In genomic region chr9:83976372-83976771, GRCh38 we compare ENCODE assay signal across 15 cellular contexts. TPM values are rescaled to one million over a fixed set of nuclear protein-coding genes. Genes with fewer than 3 reads are reported as not detected.
DNase-seq lines count a peak whose midpoint lies in the region; ATAC-seq and TF ChIP-seq lines count a peak whose summit lies in the region.
"Had no signal": no experiment of that assay in that cellular context is flagged by ENCODE, and none has a peak within 500 bp of the region (broad histone marks: within the 10 kb centered on the region; RNA-seq: fewer than 3 reads in every experiment).

No MANE protein-coding gene starts in this region.

- peaks cover 81% of the 10 kb centered on the region for H4K20me1 ChIP-seq in SK-N-SH (ENCODE audit: insufficient read depth)
- peaks cover 58% of the 10 kb centered on the region for H4K20me1 ChIP-seq in GM23248 (ENCODE audit: insufficient read depth)

- ATAC-seq in SK-N-SH treated with all-trans-retinoic acid at 6 μM for 48 hours (no peak), natural killer cell (no peak)
- ATAC-seq in activated naive CD8-positive, alpha-beta T cell treated with anti-CD3 and anti-CD28 coated beads, Interleukin-2, amount 50 U/mL, for 24 hours = no peak
- ATAC-seq: left lobe of liver had no signal

- H3K9me3 ChIP-seq in SK-N-SH = no peaks in the 10 kb centered on the region
- no peaks in the 10 kb centered on the region for H3K9me3 ChIP-seq in GM23248 (ENCODE audit: low read depth)
- no peaks in the 10 kb centered on the region for H3K9me3 ChIP-seq in spleen
- H3K9me3 ChIP-seq: upper lobe of left lung had no signal

- no peak for TF ChIP-seq CTCF in SK-N-SH (IDR thresholded peaks at IDR 0.05)
- no peak for TF ChIP-seq CTCF in natural killer cell (IDR thresholded peaks at IDR 0.05)
- no peak for TF ChIP-seq CTCF in spleen (IDR thresholded peaks at IDR 0.05 in 8 of 11, conservative IDR thresholded peaks at IDR 0.05 in 3 of 11)

- peaks cover 9 to 24% of the 10 kb centered on the region in 2 experiments for H3K4me1 ChIP-seq in SK-N-SH (ENCODE audit: control insufficient read depth in 1 of 2, insufficient read depth in 2 of 2, low read depth in 1 of 2, low read length in 1 of 2)
- H3K4me1 ChIP-seq in GM23248 (ENCODE audit: insufficient read depth) = peaks cover 23% of the 10 kb centered on the region
- peaks cover 27 to 80% (median 63%) of the 10 kb centered on the region in 6 donors for H3K4me1 ChIP-seq in spleen

- intact Hi-C loops in natural killer cell (cut with micrococcal nuclease) = no loop called here
- intact Hi-C loops in spleen (cut with DNase I; ENCODE audit: low total_unique reads) = no loop called here

- peak overlapping the region; percentile 90; the same call in 1 of the 2 replicates for H3K4me2 ChIP-seq in SK-N-SH
- peak overlapping the region; percentile 93 for H3K4me2 ChIP-seq in GM23248 (ENCODE audit: unreplicated experiment)

- no peaks in the 10 kb centered on the region for H3K9me3 Mint-ChIP-seq in activated naive CD8-positive, alpha-beta T cell treated with anti-CD3 and anti-CD28 coated beads, Interleukin-2, amount 50 U/mL, for 24 hours
- H3K9me3 Mint-ChIP-seq in natural killer cell = no peaks in the 10 kb centered on the region

- H3K4me3 Mint-ChIP-seq in activated naive CD8-positive, alpha-beta T cell treated with anti-CD3 and anti-CD28 coated beads, Interleukin-2, amount 50 U/mL, for 24 hours = peak overlapping the region; percentile 92
- peak overlapping the region; percentile 95 for H3K4me3 Mint-ChIP-seq in natural killer cell

- H3K4me3 ChIP-seq in SK-N-SH (ENCODE audit: low read depth in 2 of 2, low read length in 1 of 2) (no peak overlapping the region; a peak in 1 of 4 replicates), GM23248 (peak overlapping the region; percentile 95), spleen (peak overlapping the region in 2 of 8 donors; percentile 91 to 93)

- H3K36me3 ChIP-seq in SK-N-SH (replicated peaks in 1 of 2; ENCODE audit: control insufficient read depth in 1 of 2, insufficient read depth in 2 of 2, low read length in 1 of 2) = peaks cover 74 to 76% of the 10 kb centered on the region in 2 experiments
- peaks cover 67% of the 10 kb centered on the region for H3K36me3 ChIP-seq in GM23248 (ENCODE audit: low read depth)
- peaks cover 11 to 68% (median 59%) of the 10 kb centered on the region in 6 donors for H3K36me3 ChIP-seq in spleen

- peaks cover 54% of the 10 kb centered on the region for H3K4me1 Mint-ChIP-seq in activated naive CD8-positive, alpha-beta T cell treated with anti-CD3 and anti-CD28 coated beads, Interleukin-2, amount 50 U/mL, for 24 hours
- H3K4me1 Mint-ChIP-seq in natural killer cell = peaks cover 76 to 80% of the 10 kb centered on the region in 2 donors

- in situ Hi-C loops in GM23248 (cut with MboI) = no loop called here

- DNase-seq in SK-N-SH (no peak), GM23248 (no peak), natural killer cell (no peak), spleen (no peak), erythroblast (lab: John Stamatoyannopoulos, UW) (no peak), NCI-H446 (lab: John Stamatoyannopoulos, UW) (no peak)
- DNase-seq in activated naive CD8-positive, alpha-beta T cell treated with anti-CD3 and anti-CD28 coated beads, Interleukin-2, amount 50 U/mL, for 24 hours = no peak
- DNase-seq: 8988T; effector CD4-positive, alpha-beta T cell; head of caudate nucleus; occipital lobe; stimulated activated CD4-positive, alpha-beta T cell treated with anti-CD3 and anti-CD28 coated beads, Interleukin-15, amount 100 ng/mL, for 24 hours; upper lobe of left lung had no signal

- H3K27ac ChIP-seq in SK-N-SH (ENCODE audit: low read depth in 2 of 2, low read length in 1 of 2) = 0 out of 4 replicates have a peak overlapping the region, but pooled peaks of 1 of the 2 experiments have one; percentile 15
- H3K27ac ChIP-seq in GM23248 = peak overlapping the region; percentile 4; the same call in 1 of the 2 replicates
- H3K27ac ChIP-seq in spleen = no peak overlapping the region
- H3K27ac ChIP-seq: upper lobe of left lung had no signal

- TF ChIP-seq RAD21 in SK-N-SH (IDR thresholded peaks at IDR 0.05; ENCODE audit: low read length) = no peak

- no peaks in the 10 kb centered on the region for H3K9me2 ChIP-seq in SK-N-SH
- no peaks in the 10 kb centered on the region for H3K9me2 ChIP-seq in GM23248 (ENCODE audit: insufficient read depth)

- peaks cover 95% of the 10 kb centered on the region for H3K79me2 ChIP-seq in SK-N-SH (ENCODE audit: insufficient read depth)
- peaks cover 91% of the 10 kb centered on the region for H3K79me2 ChIP-seq in GM23248 (ENCODE audit: insufficient read depth)

- POLR2A ChIA-PET in SK-N-SH (lab: Yijun Ruan, JAX) = no interaction called here

- peaks cover 29% of the 10 kb centered on the region for H3F3A ChIP-seq in SK-N-SH (replicated peaks; ENCODE audit: insufficient read depth)
- peaks cover 80% of the 10 kb centered on the region for H3F3A ChIP-seq in GM23248 (ENCODE audit: insufficient read depth)

- TF ChIP-seq EP300 in SK-N-SH (IDR thresholded peaks at IDR 0.05; ENCODE audit: borderline replicate concordance in 1 of 2, low read depth in 1 of 2, low read length in 1 of 2) = no peak

- no peaks in the 10 kb centered on the region for H3K27me3 ChIP-seq in SK-N-SH (ENCODE audit: insufficient read depth)
- H3K27me3 ChIP-seq in GM23248 (replicated peaks; ENCODE audit: insufficient read depth) = no peaks in the 10 kb centered on the region
- H3K27me3 ChIP-seq in spleen (replicated peaks in 1 of 7) = no peaks in the 10 kb centered on the region
- H3K27me3 ChIP-seq: upper lobe of left lung had no signal

- peaks cover 82% of the 10 kb centered on the region for H3K36me3 Mint-ChIP-seq in activated naive CD8-positive, alpha-beta T cell treated with anti-CD3 and anti-CD28 coated beads, Interleukin-2, amount 50 U/mL, for 24 hours (ENCODE audit: low read depth)
- H3K36me3 Mint-ChIP-seq in natural killer cell = peaks cover 63% of the 10 kb centered on the region

- H3K27ac Mint-ChIP-seq in activated naive CD8-positive, alpha-beta T cell treated with anti-CD3 and anti-CD28 coated beads, Interleukin-2, amount 50 U/mL, for 24 hours = peak overlapping the region; percentile 80
- peak overlapping the region; percentile 8 to 100 for H3K27ac Mint-ChIP-seq in natural killer cell

- no peak for TF ChIP-seq POLR2A in spleen (IDR thresholded peaks at IDR 0.05)
- TF ChIP-seq POLR2A in erythroblast (IDR thresholded peaks at IDR 0.05; ENCODE audit: low read length) = no peak

- H2AFZ ChIP-seq in SK-N-SH (ENCODE audit: low read depth) (no peak overlapping the region), GM23248 (no peak overlapping the region)

- H3K27me3 Mint-ChIP-seq in activated naive CD8-positive, alpha-beta T cell treated with anti-CD3 and anti-CD28 coated beads, Interleukin-2, amount 50 U/mL, for 24 hours = no peaks in the 10 kb centered on the region
- H3K27me3 Mint-ChIP-seq in natural killer cell (ENCODE audit: low read depth in 2 of 2) = no peaks in the 10 kb centered on the region

- CTCF ChIA-PET in SK-N-SH (lab: Yijun Ruan, JAX) = interaction anchor here (3.0 kb wide), 1 partner anchor 285 kb away, joined by 13 read pairs; no protein-coding TSS in a partner anchor

- H3K9ac ChIP-seq in SK-N-SH (no peak overlapping the region), GM23248 (peak overlapping the region; percentile 100)

- 86% methylated on average over 2 of the region's 2 CpGs for WGBS in SK-N-SH (ENCODE audit: low lambda C conversion rate)
- WGBS in GM23248 (ENCODE audit: low coverage in 1 of 2, low lambda C conversion rate in 2 of 2, missing lambda C conversion rate in 2 of 2), 2 experiments = 8 to 11% methylated on average over 2 of the region's 2 CpGs
- 45 to 60% (median 54%) methylated on average over 2 of the region's 2 CpGs for WGBS in spleen, 5 donors

TF ChIP-seq in SK-N-SH treated with all-trans-retinoic acid at 6 μM for 48 hours, 23 proteins besides CTCF, POLR2A, EP300 and RAD21 (continues in another document):
- TF ChIP-seq RARB (CRISPR knock-in tag; IDR thresholded peaks at IDR 0.05) (no peak), SNAI2 (CRISPR knock-in tag; IDR thresholded peaks at IDR 0.05) (no peak), ZNF70 (CRISPR knock-in tag; IDR thresholded peaks at IDR 0.05) (no peak)
- TF ChIP-seq, protein P1, sequence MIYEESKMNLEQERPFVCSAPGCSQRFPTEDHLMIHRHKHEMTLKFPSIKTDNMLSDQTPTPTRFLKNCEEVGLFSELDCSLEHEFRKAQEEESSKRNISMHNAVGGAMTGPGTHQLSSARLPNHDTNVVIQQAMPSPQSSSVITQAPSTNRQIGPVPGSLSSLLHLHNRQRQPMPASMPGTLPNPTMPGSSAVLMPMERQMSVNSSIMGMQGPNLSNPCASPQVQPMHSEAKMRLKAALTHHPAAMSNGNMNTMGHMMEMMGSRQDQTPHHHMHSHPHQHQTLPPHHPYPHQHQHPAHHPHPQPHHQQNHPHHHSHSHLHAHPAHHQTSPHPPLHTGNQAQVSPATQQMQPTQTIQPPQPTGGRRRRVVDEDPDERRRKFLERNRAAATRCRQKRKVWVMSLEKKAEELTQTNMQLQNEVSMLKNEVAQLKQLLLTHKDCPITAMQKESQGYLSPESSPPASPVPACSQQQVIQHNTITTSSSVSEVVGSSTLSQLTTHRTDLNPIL (CRISPR knock-in tag; IDR thresholded peaks at IDR 0.05; ENCODE audit: low read depth) = no peak

RNA-seq across cellular contexts. Expression of gene HNRNPK, which starts 3.6 kb away (rescaled TPM):
- 470 and 474 TPM in 2 replicates for polyA plus RNA-seq in SK-N-SH (2012; rRNA removed)
- polyA plus RNA-seq in SK-N-SH (2012; cell fraction: cytosol; rRNA removed) = 481 and 493 TPM in 2 replicates
- 411 and 462 TPM in 2 replicates for polyA plus RNA-seq in SK-N-SH (2012; cell fraction: nucleus; rRNA removed)
- 416 and 500 TPM in 2 replicates for total RNA-seq in GM23248 (2014; rRNA removed; shearing (Covaris generic))
- polyA plus RNA-seq in GM23248 (2016; fragmentation: Nextera tagmentation; extraction: Ambion mirVana) = 369 and 370 TPM in 2 replicates
- 100 to 1,000 TPM; 703 to 872 (median 771) TPM for total RNA-seq in natural killer cell
- total RNA-seq in spleen = 100 to 1,000 TPM; 464 to 543 (median 486) TPM
- 100 to 1,000 TPM; 245 to 313 (median 308) TPM for polyA plus RNA-seq in spleen

RNA-seq across cellular contexts. Expression of gene RMI1, which starts 4.2 kb away (rescaled TPM):
- polyA plus RNA-seq in SK-N-SH (2012; rRNA removed) (0.96 and 1.0 TPM in 2 replicates), GM23248 (2016; fragmentation: Nextera tagmentation; extraction: Ambion mirVana) (8.8 and 9.0 TPM in 2 replicates), spleen (1 to 10 TPM; 4.2 to 6.9 (median 5.1) TPM)
- 2.5 and 2.9 TPM in 2 replicates for polyA plus RNA-seq in SK-N-SH (2012; cell fraction: cytosol; rRNA removed)
- 0.69 and 1.4 TPM in 2 replicates for polyA plus RNA-seq in SK-N-SH (2012; cell fraction: nucleus; rRNA removed)
- 5.1 and 5.7 TPM in 2 replicates for total RNA-seq in GM23248 (2014; rRNA removed; shearing (Covaris generic))
- total RNA-seq in natural killer cell (1 to 10 TPM; 2.8 to 5.4 (median 3.0) TPM), spleen (10 to 100 TPM; 10.8 to 19.5 (median 14.5) TPM)

RNA-seq across cellular contexts. Expression of gene KIF27, which starts 55.1 kb away (rescaled TPM):
- 0.78 and 0.81 TPM in 2 replicates for polyA plus RNA-seq in SK-N-SH (2012; rRNA removed)
- polyA plus RNA-seq in SK-N-SH (2012; cell fraction: cytosol; rRNA removed) = 0.68 and 0.95 TPM in 2 replicates
- 0.77 and 2.3 TPM in 2 replicates for polyA plus RNA-seq in SK-N-SH (2012; cell fraction: nucleus; rRNA removed)
- total RNA-seq in GM23248 (2014; rRNA removed; shearing (Covaris generic)) = 2.5 and 3.5 TPM in 2 replicates
- polyA plus RNA-seq in GM23248 (2016; fragmentation: Nextera tagmentation; extraction: Ambion mirVana) = 1.6 and 1.8 TPM in 2 replicates
- total RNA-seq in natural killer cell = 1 to 10 TPM; 4.0 to 7.7 (median 4.6) TPM
- total RNA-seq in spleen = 10 to 100 TPM in 1 of 7 donors, 1 to 10 TPM in 6; 5.1 to 11.3 (median 7.7) TPM
- polyA plus RNA-seq in spleen = 1 to 10 TPM in 1 of 3 donors, under 1 TPM in 2; 0.83 to 1.2 (median 0.83) TPM
